In genomic region chr22:42519544-42520237, GRCh38 we compare ENCODE assay signal across 8 cellular contexts. TPM values are rescaled to one million over a fixed set of nuclear protein-coding genes. Genes with fewer than 3 reads are reported as not detected.
DNase-seq lines count a peak whose midpoint lies in the region; ATAC-seq and TF ChIP-seq lines count a peak whose summit lies in the region.

TSS of gene RRP7A (minus strand) at chr22:42519796. CDS start at chr22:42519786, 10 bp downstream.

- TF ChIP-seq POLR2A in lower leg skin (IDR thresholded peaks at IDR 0.05) = peak in 1 of 2 donors; percentile 43

- DNase-seq in NCI-H446 treated with DMSO at 0.1 percent for 48 hours (lab: John Stamatoyannopoulos, UW) (peak; percentile 28), lower leg skin (ENCODE audit: low spot score in 2 of 2) (peak in 1 of 2 donors; percentile 95)
- DNase-seq in activated CD4-positive, alpha-beta memory T cell treated with anti-CD3 and anti-CD28 coated beads for 36 hours = peak; percentile 89
- peak; percentile 89 for DNase-seq in stimulated activated CD4-positive, alpha-beta T cell treated with anti-CD3 and anti-CD28 coated beads, Interleukin-4, amount 100 ng/mL, for 24 hours

- H3K9me3 Mint-ChIP-seq in activated CD4-positive, alpha-beta memory T cell treated with anti-CD3 and anti-CD28 coated beads for 36 hours = no peaks in the 10 kb centered on the region

- CTCF ChIA-PET in activated CD4-positive, alpha-beta memory T cell treated with anti-CD3 and anti-CD28 coated beads for 36 hours (lab: Charles Lee) = no interaction called here

- ATAC-seq in GM18498 (IDR thresholded peaks at IDR 0.05; ENCODE audit: unreplicated experiment) (peak; percentile 86), HG02981 (IDR thresholded peaks at IDR 0.05; ENCODE audit: unreplicated experiment) (peak; percentile 63)

- H3K4me1 Mint-ChIP-seq in activated CD4-positive, alpha-beta memory T cell treated with anti-CD3 and anti-CD28 coated beads for 36 hours (ENCODE audit: low read depth) = peaks cover 14% of the 10 kb centered on the region

- H3K4me3 Mint-ChIP-seq in activated CD4-positive, alpha-beta memory T cell treated with anti-CD3 and anti-CD28 coated beads for 36 hours = peak within 1 kb of the TSS; percentile 97

- intact Hi-C loops in activated CD4-positive, alpha-beta memory T cell treated with anti-CD3 and anti-CD28 coated beads for 36 hours (cut with micrococcal nuclease) = no loop called here
- intact Hi-C loops in lower leg skin (cut with DNase I; ENCODE audit: low total_unique reads) = no loop called here

- H3K27me3 ChIP-seq in duodenal mucosa (ENCODE audit: control insufficient read depth in 1 of 2, insufficient read depth in 2 of 2, low read length in 2 of 2) = no peaks in the 10 kb centered on the region

- peak within 1 kb of the TSS; percentile 83 for H3K27ac ChIP-seq in 22Rv1
- H3K27ac ChIP-seq in duodenal mucosa (ENCODE audit: low read depth, low read length) = peak within 1 kb of the TSS; percentile 42

- peak within 1 kb of the TSS; percentile 65 to 84 for H3K9ac ChIP-seq in duodenal mucosa (ENCODE audit: low read depth in 1 of 2, low read length in 2 of 2)

- POLR2A ChIA-PET in activated CD4-positive, alpha-beta memory T cell treated with anti-CD3 and anti-CD28 coated beads for 36 hours (lab: Charles Lee) = no interaction called here

- H3K36me3 Mint-ChIP-seq in activated CD4-positive, alpha-beta memory T cell treated with anti-CD3 and anti-CD28 coated beads for 36 hours = peaks cover 8% of the 10 kb centered on the region

- peak within 1 kb of the TSS; percentile 89 for H3K27ac Mint-ChIP-seq in activated CD4-positive, alpha-beta memory T cell treated with anti-CD3 and anti-CD28 coated beads for 36 hours

- peaks cover 0 to 19% of the 10 kb centered on the region in 2 donors for H3K36me3 ChIP-seq in duodenal mucosa (ENCODE audit: control insufficient read depth in 1 of 2, insufficient read depth in 2 of 2, low read length in 2 of 2)

- 1% methylated on average over 18 to 29 of the region's 57 CpGs for whole genome bisulfite sequencing in lower leg skin, 2 donors

- H3K4me3 ChIP-seq in duodenal mucosa (ENCODE audit: low read depth in 1 of 2, low read length in 2 of 2) (peak within 1 kb of the TSS; percentile 62 to 86), lower leg skin (ENCODE audit: low read depth, poor library complexity, severe bottlenecking) (peak within 1 kb of the TSS; percentile 63)

- no peaks in the 10 kb centered on the region for H3K9me3 ChIP-seq in duodenal mucosa (ENCODE audit: control insufficient read depth in 1 of 2, low read length in 2 of 2)

- no peaks in the 10 kb centered on the region for H3K27me3 Mint-ChIP-seq in activated CD4-positive, alpha-beta memory T cell treated with anti-CD3 and anti-CD28 coated beads for 36 hours

- TF ChIP-seq CTCF in 22Rv1 (IDR thresholded peaks at IDR 0.05) (no peak), lower leg skin (IDR thresholded peaks at IDR 0.05) (no peak)

- peaks cover 4 to 11% of the 10 kb centered on the region in 2 donors for H3K4me1 ChIP-seq in duodenal mucosa (ENCODE audit: control insufficient read depth in 1 of 2, insufficient read depth in 2 of 2, low read length in 2 of 2)

RNA-seq across cellular contexts. Expression of gene RRP7A, which starts in this region (rescaled TPM):
- total RNA-seq in activated CD4-positive, alpha-beta memory T cell treated with anti-CD3 and anti-CD28 coated beads for 36 hours = 100 to 1,000 TPM; 102 to 108 TPM
- total RNA-seq in lower leg skin = 10 to 100 TPM; 14.4 to 35.2 (median 27.1) TPM
